ENCODE assay signal across 28 cellular contexts in genomic region chr6:139019722-139020121, GRCh38. TPM values are rescaled to one million over a fixed set of nuclear protein-coding genes. Genes with fewer than 3 reads are reported as not detected.
DNase-seq lines count a peak whose midpoint lies in the region; ATAC-seq, FAIRE-seq and TF ChIP-seq lines count a peak whose summit lies in the region.
"Had no signal": no experiment of that assay in that cellular context is flagged by ENCODE, and none has a peak within 500 bp of the region (broad histone marks: within the 10 kb centered on the region; RNA-seq: fewer than 3 reads in every experiment).

No MANE protein-coding gene starts in this region.

- H3K4me3 ChIP-seq in K562, result no peak overlapping the region
- no peak overlapping the region for H3K4me3 ChIP-seq in BE2C (ENCODE audit: low read depth, low read length)
- H3K4me3 ChIP-seq: Peyer's patch had no signal

- in situ Hi-C loops in K562 (cut with MboI), result no loop called here

- no peak overlapping the region for H3K9ac ChIP-seq in K562 (ENCODE audit: insufficient read depth in 1 of 2, low read depth in 2 of 2, low read length in 2 of 2)
- H3K9ac ChIP-seq: SK-N-SH had no signal

- no peak for TF ChIP-seq POLR2A in K562 (conservative IDR thresholded peaks at IDR 0.05)

- peak; percentile 11 for DNase-seq in SIG-M5 treated with dmso at 0.1 percent for 504 hours (lab: John Stamatoyannopoulos, UW; ENCODE audit: unreplicated experiment)
- DNase-seq in SIG-M5 (lab: John Stamatoyannopoulos, UW), result no peak
- DNase-seq in NOMO-1 treated with DMSO at 0.1 percent for 48 hours (lab: John Stamatoyannopoulos, UW; ENCODE audit: unreplicated experiment), result peak; percentile 36
- no peak for DNase-seq in K562 (ENCODE audit: extremely low read depth in 1 of 4, low spot score in 3 of 4)
- DNase-seq in osteocyte (ENCODE audit: extremely low spot score, unreplicated experiment), result peak; percentile 5
- DNase-seq in BE2C, result no peak
- no peak for DNase-seq in activated CD4-positive, alpha-beta T cell treated with anti-CD3 and anti-CD28 coated beads, Interleukin-2, amount 50 U/mL, for 1 hour
- DNase-seq: Calu3, DND-41, H7, Kasumi-1, NCI-H1092, NCI-H1417 treated with DMSO at 0.1 percent for 48 hours, NCI-H187 treated with DMSO at 0.1 percent for 48 hours, NCI-H2171 treated with DMSO at 0.1 percent for 48 hours, NCI-H345, NCI-H510A treated with DMSO at 0.1 percent for 48 hours, NCI-H748 treated with DMSO at 0.1 percent for 48 hours, OCI-M1, Peyer's patch, SHP77 treated with DMSO at 0.1 percent for 48 hours, SK-N-SH, SW 1271 had no signal

- H3K27ac Mint-ChIP-seq in osteocyte (ENCODE audit: unreplicated experiment), result no peak overlapping the region
- H3K27ac Mint-ChIP-seq: IgD-negative memory B cell; T-helper 1 cell treated with Interleukin-12 subunit alpha and Interleukin-12 subunit beta and Interleukin-4 antibody, amounts not matched to agents 30 μg/mL and 1 μg/mL, for 36 hours had no signal

- H3K4me2 ChIP-seq in K562 (ENCODE audit: insufficient read depth, low read length), result no peak overlapping the region
- H3K4me2 ChIP-seq: SK-N-SH had no signal

- H3K4me3 Mint-ChIP-seq in osteocyte (ENCODE audit: unreplicated experiment), result no peak overlapping the region
- H3K4me3 Mint-ChIP-seq: T-helper 1 cell treated with Interleukin-12 subunit alpha and Interleukin-12 subunit beta and Interleukin-4 antibody, amounts not matched to agents 30 μg/mL and 1 μg/mL, for 36 hours had no signal

- ATAC-seq in K562 (no peak), GM21619 (IDR thresholded peaks at IDR 0.05; ENCODE audit: unreplicated experiment) (no peak)

- WGBS in K562 (ENCODE audit: insufficient coverage, low coverage, missing lambda C conversion rate), result 0% methylated on average over 2 of the region's 2 CpGs

- no peaks in the 10 kb centered on the region for H3K9me3 Mint-ChIP-seq in osteocyte (ENCODE audit: unreplicated experiment)
- H3K9me3 Mint-ChIP-seq: IgD-negative memory B cell; T-helper 1 cell treated with Interleukin-12 subunit alpha and Interleukin-12 subunit beta and Interleukin-4 antibody, amounts not matched to agents 30 μg/mL and 1 μg/mL, for 36 hours had no signal

- no peak overlapping the region for H2AFZ ChIP-seq in K562 (ENCODE audit: low read depth, low read length)

- no peaks in the 10 kb centered on the region for H4K20me1 ChIP-seq in K562 (replicated peaks; ENCODE audit: control insufficient read depth, insufficient read depth, low read length)

- H3K36me3 ChIP-seq in K562 (ENCODE audit: control insufficient read depth, insufficient read depth, low read length) (no peaks in the 10 kb centered on the region), BE2C (no peaks in the 10 kb centered on the region)
- H3K36me3 ChIP-seq: Peyer's patch had no signal

- no peak for FAIRE-seq in K562 (lab: Jason Lieb, UNC)
- FAIRE-seq: GM19239 had no signal

- no peak overlapping the region for H3K27ac ChIP-seq in K562 (ENCODE audit: extremely low read depth, low read depth, low read length)
- H3K27ac ChIP-seq: 22Rv1 had no signal

- no peaks in the 10 kb centered on the region for H3K9me1 ChIP-seq in K562 (ENCODE audit: control insufficient read depth, insufficient read depth, low read length)

- H3K4me1 ChIP-seq in K562 (replicated peaks in 1 of 2; ENCODE audit: control insufficient read depth in 2 of 2, insufficient read depth in 2 of 2, low read length in 2 of 2) (no peaks in the 10 kb centered on the region), BE2C (no peaks in the 10 kb centered on the region)

- no peaks in the 10 kb centered on the region for H3K27me3 Mint-ChIP-seq in osteocyte (ENCODE audit: unreplicated experiment)
- H3K27me3 Mint-ChIP-seq: IgD-negative memory B cell had no signal

- no peaks in the 10 kb centered on the region for H3K4me1 Mint-ChIP-seq in osteocyte (ENCODE audit: unreplicated experiment)

- TF ChIP-seq RAD21 in K562 (CRISPR knock-in tag; conservative IDR thresholded peaks at IDR 0.05 in 1 of 2, IDR thresholded peaks at IDR 0.05 in 1 of 2), result no peak

- BruUV-seq in K562 (replicated peaks; lab: Mats Ljungman, UMichigan), result no TSS peak

- no peak for TF ChIP-seq EP300 in K562 (IDR thresholded peaks at IDR 0.05; ENCODE audit: low read length)

- CTCF ChIA-PET in K562 (lab: Yijun Ruan, JAX; ENCODE audit: low intra/inter-chr PET ratio), result no interaction called here

- H3K27me3 ChIP-seq in K562 (ENCODE audit: control insufficient read depth in 2 of 2, insufficient read depth in 2 of 2, low read length in 2 of 2) (peaks cover 6 to 21% of the 10 kb centered on the region in 2 experiments; a peak in 4 of 5 replicates), BE2C (no peaks in the 10 kb centered on the region)
- H3K27me3 ChIP-seq: Peyer's patch had no signal

- H3K36me3 Mint-ChIP-seq in osteocyte (ENCODE audit: unreplicated experiment), result peaks cover 2% of the 10 kb centered on the region
- H3K36me3 Mint-ChIP-seq: IgD-negative memory B cell had no signal

- TF ChIP-seq CTCF in K562 (IDR thresholded peaks at IDR 0.05 in 2 of 3, conservative IDR thresholded peaks at IDR 0.05 in 1 of 3; ENCODE audit: insufficient read depth in 2 of 3, low read depth in 1 of 3, low read length in 3 of 3), result no peak
- no peak for TF ChIP-seq CTCF in osteocyte (IDR thresholded peaks at IDR 0.05)
- TF ChIP-seq CTCF in BE2C (IDR thresholded peaks at IDR 0.05; ENCODE audit: low read depth, low read length), result no peak

- intact Hi-C loops in K562 (cut with micrococcal nuclease), result no loop called here

- H3K79me2 ChIP-seq in K562 (ENCODE audit: control insufficient read depth, insufficient read depth, low read length), result no peaks in the 10 kb centered on the region

- H3K9me3 ChIP-seq in K562 (replicated peaks; ENCODE audit: control insufficient read depth, insufficient read depth, low read depth, low read length) (no peaks in the 10 kb centered on the region), BE2C (no peaks in the 10 kb centered on the region)
- H3K9me3 ChIP-seq: Peyer's patch, SK-N-SH had no signal

- POLR2A ChIA-PET in K562 (lab: Yijun Ruan, JAX), result no interaction called here

TF ChIP-seq in K562, 482 proteins besides CTCF, POLR2A, EP300 and RAD21 (continues in another document):
- TF ChIP-seq TRIM25 (IDR thresholded peaks at IDR 0.05; ENCODE audit: borderline replicate concordance), result no peak

RNA-seq across cellular contexts. Expression of gene ABRACL, which starts 8.8 kb away (rescaled TPM):
- 1.1 TPM in 1 of 2 replicates, not detected in the other for total RNA-seq in K562 (2011; cell fraction: chromatin; rRNA removed; ENCODE audit: low replicate concordance)
- total RNA-seq in K562 (2011; cell fraction: nucleolus; rRNA removed), result not detected in 2 replicates
- not detected in 2 replicates for total RNA-seq in K562 (2011; cell fraction: nucleoplasm; rRNA removed)
- 0.98 and 1.4 TPM in 2 replicates for total RNA-seq in K562 (2014; rRNA removed)
- 1.9 and 2.1 TPM in 2 replicates for total RNA-seq in K562 (2014; rRNA removed; fragmentation: Illumina TruSeq; extraction: Trizol)
- total RNA-seq in K562 (2015; rRNA removed; fragmentation: Illumina TruSeq; extraction: Trizol), result 2.0 and 2.3 TPM in 2 replicates
- 1.4 and 1.5 TPM in 2 replicates for total RNA-seq in K562 (2021)
- 3.0 and 6.1 TPM in 2 replicates for polyA plus RNA-seq in K562 (2011; rRNA removed)
- polyA plus RNA-seq in K562 (2011; cell fraction: cytosol; rRNA removed), result 1.2 and 4.4 TPM in 2 replicates
- 0.21 and 1.4 TPM in 2 replicates for polyA plus RNA-seq in K562 (2011; cell fraction: nucleus; rRNA removed)
- 3.2 and 3.4 TPM in 2 replicates for polyA plus RNA-seq in K562 (2012)
- polyA plus RNA-seq in K562 (2014; fragmentation: Illumina TruSeq; extraction: Trizol), result 1.6 TPM in 2 replicates
- 1 to 10 TPM; 3.8 to 5.2 TPM for polyA plus RNA-seq in K562 (2014; fragmentation: Nextera tagmentation; extraction: Ambion mirVana)
- polyA plus RNA-seq in K562 (2014; rRNA removed), result 1.1 and 1.3 TPM in 2 replicates
- 1.4 and 5.4 TPM in 2 replicates for polyA minus RNA-seq in K562 (2011; rRNA and poly(A)+ RNA removed)
- 1.7 and 2.8 TPM in 2 replicates for polyA minus RNA-seq in K562 (2011; cell fraction: cytosol; rRNA and poly(A)+ RNA removed)
- polyA minus RNA-seq in K562 (2011; cell fraction: nucleus; rRNA and poly(A)+ RNA removed), result 0.89 TPM in 1 of 2 replicates, not detected in the other
- total RNA-seq in osteocyte, result 16.9 and 23.0 TPM in 2 replicates
- 0.69 TPM for polyA plus RNA-seq in BE2C (2012; ENCODE audit: insufficient read depth, insufficient read length, low read depth)

RNA-seq across cellular contexts. Expression of gene REPS1, which starts 31.7 kb away (rescaled TPM):
- 31.0 and 93.7 TPM in 2 replicates for total RNA-seq in K562 (2011; cell fraction: chromatin; rRNA removed; ENCODE audit: low replicate concordance)
- total RNA-seq in K562 (2011; cell fraction: nucleolus; rRNA removed), result 14.3 and 16.2 TPM in 2 replicates
- total RNA-seq in K562 (2011; cell fraction: nucleoplasm; rRNA removed), result 25.8 and 46.0 TPM in 2 replicates
- total RNA-seq in K562 (2014; rRNA removed) (18.3 and 23.2 TPM in 2 replicates), K562 (2014; rRNA removed; fragmentation: Illumina TruSeq; extraction: Trizol) (31.2 and 32.5 TPM in 2 replicates), K562 (2015; rRNA removed; fragmentation: Illumina TruSeq; extraction: Trizol) (32.9 and 34.6 TPM in 2 replicates), K562 (2021) (29.3 and 30.0 TPM in 2 replicates), osteocyte (32.2 and 38.0 TPM in 2 replicates)
- polyA plus RNA-seq in K562 (2011; rRNA removed) (27.8 and 30.8 TPM in 2 replicates), K562 (2014; fragmentation: Illumina TruSeq; extraction: Trizol) (30.5 and 36.0 TPM in 2 replicates), K562 (2014; fragmentation: Nextera tagmentation; extraction: Ambion mirVana) (10 to 100 TPM in 1 of 2 experiments, 1 to 10 TPM in 1; 7.9 to 11.4 TPM), K562 (2014; rRNA removed) (20.5 and 23.3 TPM in 2 replicates)
- polyA plus RNA-seq in K562 (2011; cell fraction: cytosol; rRNA removed), result 17.3 and 19.5 TPM in 2 replicates
- polyA plus RNA-seq in K562 (2011; cell fraction: nucleus; rRNA removed), result 27.8 and 28.9 TPM in 2 replicates
- polyA plus RNA-seq in K562 (2012), result 24.6 and 32.3 TPM in 2 replicates
- polyA minus RNA-seq in K562 (2011; rRNA and poly(A)+ RNA removed), result 46.6 and 46.9 TPM in 2 replicates
- 14.6 and 43.4 TPM in 2 replicates for polyA minus RNA-seq in K562 (2011; cell fraction: cytosol; rRNA and poly(A)+ RNA removed)
- polyA minus RNA-seq in K562 (2011; cell fraction: nucleus; rRNA and poly(A)+ RNA removed), result 19.9 and 37.9 TPM in 2 replicates
- 35.5 TPM for polyA plus RNA-seq in BE2C (2012; ENCODE audit: insufficient read depth, insufficient read length, low read depth)

Comparison
In these comparisons a context has a peak if more than half of its experiments do, and no peak if none do; other contexts are left out.
1. DNase-seq: peak in SIG-M5 treated with dmso at 0.1 percent for 504 hours (single experiment), NOMO-1 treated with DMSO at 0.1 percent for 48 hours (single experiment) and osteocyte (single experiment); none in SIG-M5 (single experiment), K562 (0 of 4), BE2C (single experiment) and activated CD4-positive, alpha-beta T cell treated with anti-CD3 and anti-CD28 coated beads, Interleukin-2, amount 50 U/mL, for 1 hour (single experiment).